ENCODE assay signal across 13 cellular contexts in the genomic region with DNA sequence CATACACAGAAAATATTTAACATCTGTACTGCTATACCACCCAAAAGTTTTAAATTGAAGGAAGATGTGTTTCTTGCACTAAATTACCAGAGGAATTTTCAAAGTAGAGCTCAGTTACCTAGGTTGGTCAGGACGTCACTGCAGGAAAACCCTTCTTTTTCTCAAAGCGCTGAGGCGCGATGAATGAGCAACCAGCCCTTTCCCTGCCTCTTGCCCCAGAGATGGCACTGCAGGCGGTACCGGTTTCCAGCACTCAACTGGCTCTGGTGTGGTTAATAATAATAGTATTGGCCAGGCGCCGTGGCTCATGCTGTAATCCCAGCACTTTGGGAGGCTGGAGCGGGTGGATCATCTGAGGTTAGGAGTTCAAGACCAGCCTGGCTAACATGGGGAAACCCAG. TPM values are rescaled to one million over a fixed set of nuclear protein-coding genes. Genes with fewer than 3 reads are reported as not detected.
"Had no signal": no experiment of that assay in that cellular context is flagged by ENCODE, and none has a peak within 500 bp of the region (broad histone marks: within the 10 kb centered on the region; RNA-seq: fewer than 3 reads in every experiment).

No MANE protein-coding gene starts in this region.

- H3K9me3 Mint-ChIP-seq: activated T-helper 1 cell treated with anti-CD3 and anti-CD28 coated beads, Interleukin-12 subunit alpha, Interleukin-12 subunit beta, Interleukin-2, Interleukin-4 antibody, amounts not matched to agents 30 ng/mL and 10 ng/mL and 1 ng/mL, durations not matched to agents 14 hours and 24 hours and 36 hours; central memory CD8-positive, alpha-beta T cell; naive B cell had no signal

- H3K36me3 Mint-ChIP-seq: naive B cell had no signal

- DNase-seq: anterior cingulate cortex; brain microvascular endothelial cell; effector CD8-positive, alpha-beta T cell; foreskin keratinocyte; left colon; naive B cell; posterior cingulate gyrus; right cardiac atrium; stimulated activated naive CD8-positive, alpha-beta T cell treated with anti-CD3 and anti-CD28 coated beads, Interleukin-15, Interleukin-2, amounts not matched to agents 100 U/mL and 50 U/mL, for 24 hours; trophoblast cell had no signal

- H3K4me1 Mint-ChIP-seq: central memory CD8-positive, alpha-beta T cell; naive B cell had no signal

- H3K27me3 Mint-ChIP-seq: central memory CD8-positive, alpha-beta T cell had no signal

- H3K4me3 Mint-ChIP-seq: activated T-helper 1 cell treated with anti-CD3 and anti-CD28 coated beads, Interleukin-12 subunit alpha, Interleukin-12 subunit beta, Interleukin-2, Interleukin-4 antibody, amounts not matched to agents 30 ng/mL and 10 ng/mL and 1 ng/mL, durations not matched to agents 14 hours and 24 hours and 36 hours; central memory CD8-positive, alpha-beta T cell; naive B cell had no signal

- H3K27ac Mint-ChIP-seq: activated T-helper 1 cell treated with anti-CD3 and anti-CD28 coated beads, Interleukin-12 subunit alpha, Interleukin-12 subunit beta, Interleukin-2, Interleukin-4 antibody, amounts not matched to agents 30 ng/mL and 10 ng/mL and 1 ng/mL, durations not matched to agents 14 hours and 24 hours and 36 hours had no signal

- ATAC-seq: foreskin keratinocyte; right cardiac atrium; stimulated activated naive CD8-positive, alpha-beta T cell treated with anti-CD3 and anti-CD28 coated beads, Interleukin-15, Interleukin-2, amounts not matched to agents 100 U/mL and 50 U/mL, for 24 hours had no signal

RNA-seq across cellular contexts. Expression of gene HES1, which starts 49.3 kb away (rescaled TPM):
- total RNA-seq: activated CD8-positive, alpha-beta memory T cell treated with anti-CD3 and anti-CD28 coated beads for 36 hours had no signal
